8 cellular contexts compared by ENCODE assay signal in genomic region chr19:2061936-2062729, GRCh38. TPM values are rescaled to one million over a fixed set of nuclear protein-coding genes. Genes with fewer than 3 reads are reported as not detected.
DNase-seq lines count a peak whose midpoint lies in the region; ATAC-seq and TF ChIP-seq lines count a peak whose summit lies in the region.

No MANE protein-coding gene starts in this region.

- TSS peak; percentile 45 for BruUV-seq in PC-3 (replicated peaks; lab: Mats Ljungman, UMichigan)

- H3K79me2 ChIP-seq in SK-N-SH (ENCODE audit: insufficient read depth) (no peaks in the 10 kb centered on the region; the same call in 1 of the 2 replicates), PC-3 (ENCODE audit: low read length) (no peaks in the 10 kb centered on the region)

- H3K4me1 ChIP-seq in SK-N-SH (ENCODE audit: control insufficient read depth in 1 of 2, insufficient read depth in 2 of 2, low read depth in 1 of 2, low read length in 1 of 2) (peaks cover 25 to 40% of the 10 kb centered on the region in 2 experiments; a peak in 3 of 4 replicates), PC-3 (ENCODE audit: insufficient read depth, low read length) (peaks cover 31% of the 10 kb centered on the region), ovary (ENCODE audit: insufficient read depth) (peaks cover 13% of the 10 kb centered on the region)

- H3K27ac ChIP-seq in SK-N-SH (ENCODE audit: low read depth in 2 of 2, low read length in 1 of 2) (peak overlapping the region; percentile 91 to 97; a peak in 3 of 4 replicates), PC-3 (ENCODE audit: low read length) (peak overlapping the region; percentile 98), epithelial cell of prostate (peak overlapping the region; percentile 98), ovary (peak overlapping the region; percentile 63 to 100)

- H3K9me2 ChIP-seq in SK-N-SH (no peaks in the 10 kb centered on the region), PC-3 (replicated peaks; ENCODE audit: low read length) (no peaks in the 10 kb centered on the region)

- H4K20me1 ChIP-seq in SK-N-SH (ENCODE audit: insufficient read depth), result no peaks in the 10 kb centered on the region
- H4K20me1 ChIP-seq in PC-3 (ENCODE audit: low read length), result no peaks in the 10 kb centered on the region

- no peaks in the 10 kb centered on the region for H3K9me3 ChIP-seq in SK-N-SH
- no peaks in the 10 kb centered on the region for H3K9me3 ChIP-seq in PC-3 (ENCODE audit: low read length)
- H3K9me3 ChIP-seq in ovary, result no peaks in the 10 kb centered on the region

- intact Hi-C loops in PC-3 (cut with micrococcal nuclease), result no loop called here
- intact Hi-C loops in ovary (cut with DNase I), result loop anchor here in 1 of 4 donors (10.0 kb wide), 1 partner anchor 127 kb away; no protein-coding TSS in a partner anchor

- 31% methylated on average over 7 of the region's 24 CpGs for WGBS in SK-N-SH (ENCODE audit: low lambda C conversion rate)
- WGBS in ovary, 3 donors, result 25 to 34% (median 28%) methylated on average over 24 of the region's 24 CpGs

- TF ChIP-seq RAD21 in SK-N-SH (IDR thresholded peaks at IDR 0.05; ENCODE audit: low read length), result no peak

- peak overlapping the region; percentile 97 for H3K4me2 ChIP-seq in SK-N-SH
- H3K4me2 ChIP-seq in PC-3 (ENCODE audit: low read length), result peak overlapping the region; percentile 98

- H3F3A ChIP-seq in SK-N-SH (replicated peaks; ENCODE audit: insufficient read depth) (peaks cover 11% of the 10 kb centered on the region), PC-3 (ENCODE audit: low read length, unreplicated experiment) (no peaks in the 10 kb centered on the region)

- H3K36me3 ChIP-seq in SK-N-SH (replicated peaks in 1 of 2; ENCODE audit: control insufficient read depth in 1 of 2, insufficient read depth in 2 of 2, low read length in 1 of 2), result no peaks in the 10 kb centered on the region
- H3K36me3 ChIP-seq in PC-3 (ENCODE audit: low read depth, low read length), result no peaks in the 10 kb centered on the region
- no peaks in the 10 kb centered on the region for H3K36me3 ChIP-seq in ovary

- CTCF ChIA-PET in SK-N-SH (lab: Yijun Ruan, JAX) (interaction anchor here (0.6 to 2.0 kb wide), 7 partner anchors 8 to 132 kb away, joined by 3 to 9 read pairs (median 3); partner anchors contain the start of gene MKNK2), PC-3 (lab: Charles Lee) (no interaction called here)

- H3K27me3 ChIP-seq in SK-N-SH (ENCODE audit: insufficient read depth) (no peaks in the 10 kb centered on the region), PC-3 (ENCODE audit: low read length) (no peaks in the 10 kb centered on the region), ovary (no peaks in the 10 kb centered on the region)

- peak overlapping the region; percentile 92 for H3K9ac ChIP-seq in SK-N-SH
- H3K9ac ChIP-seq in PC-3 (ENCODE audit: low read length), result peak overlapping the region; percentile 89

- H3K4me3 ChIP-seq in SK-N-SH (ENCODE audit: low read depth in 2 of 2, low read length in 1 of 2) (peak overlapping the region; percentile 53 to 75), PC-3 (ENCODE audit: low read length) (peak overlapping the region; percentile 78), ovary (peak overlapping the region; percentile 50)

- no peak for TF ChIP-seq CTCF in SK-N-SH (IDR thresholded peaks at IDR 0.05)
- no peak for TF ChIP-seq CTCF in PC-3 (conservative IDR thresholded peaks at IDR 0.05; ENCODE audit: low read depth, low read length)
- peak in 1 of 3 donors; percentile 15 for TF ChIP-seq CTCF in ovary (IDR thresholded peaks at IDR 0.05)

- ATAC-seq in SK-N-SH treated with all-trans-retinoic acid at 6 μM for 48 hours (no peak), PC-3 (peak; percentile 0; the same call in 1 of the 2 replicates), GM19452 (IDR thresholded peaks at IDR 0.05; ENCODE audit: unreplicated experiment) (no peak), GM21786 (IDR thresholded peaks at IDR 0.05; ENCODE audit: unreplicated experiment) (no peak), left lobe of liver (no peak)

- H2AFZ ChIP-seq in SK-N-SH (ENCODE audit: low read depth) (peak overlapping the region; percentile 78), PC-3 (ENCODE audit: low read length) (peak overlapping the region; percentile 77)

- TF ChIP-seq EP300 in SK-N-SH (IDR thresholded peaks at IDR 0.05; ENCODE audit: borderline replicate concordance in 1 of 2, low read depth in 1 of 2, low read length in 1 of 2) (no peak), ovary (IDR thresholded peaks at IDR 0.05) (no peak)

- DNase-seq in SK-N-SH (no peak), PC-3 (no peak), epithelial cell of prostate (ENCODE audit: low read depth, low spot score) (no peak), ovary (peak in 4 of 5 donors; percentile 50 to 72 (median 64)), left lobe of liver (ENCODE audit: low spot score) (no peak)

- no peak for TF ChIP-seq POLR2A in ovary (IDR thresholded peaks at IDR 0.05)

- POLR2A ChIA-PET in SK-N-SH (lab: Yijun Ruan, JAX), result interaction anchor here (3.1 kb wide), 1 partner anchor 10 kb away, joined by 13 read pairs; the partner anchor contains the start of gene MKNK2
- POLR2A ChIA-PET in PC-3 (lab: Charles Lee; ENCODE audit: unreplicated experiment), result no interaction called here

TF ChIP-seq in SK-N-SH, 30 proteins besides CTCF, POLR2A, EP300 and RAD21 (continues in another document):
- TF ChIP-seq TAF1 (IDR thresholded peaks at IDR 0.05; ENCODE audit: borderline replicate concordance, low read depth, low read length) (no peak), IRF3 (IDR thresholded peaks at IDR 0.05; ENCODE audit: low read depth, low read length) (no peak), FOSL2 (IDR thresholded peaks at IDR 0.05; ENCODE audit: borderline replicate concordance, low read depth) (no peak), TEAD4 (IDR thresholded peaks at IDR 0.05; ENCODE audit: borderline replicate concordance, insufficient read depth) (no peak)

TF ChIP-seq in SK-N-SH treated with all-trans-retinoic acid at 6 μM for 48 hours, 23 proteins besides CTCF, POLR2A, EP300 and RAD21 (continues in another document):
- no peak for TF ChIP-seq ZNF70 (CRISPR knock-in tag; IDR thresholded peaks at IDR 0.05)
- no peak for TF ChIP-seq ZC3H10 (CRISPR knock-in tag; IDR thresholded peaks at IDR 0.05)
- no peak for TF ChIP-seq ZFP3 (CRISPR knock-in tag; IDR thresholded peaks at IDR 0.05)
- TF ChIP-seq GLIS3 (CRISPR knock-in tag; IDR thresholded peaks at IDR 0.05), result no peak
- TF ChIP-seq TCF4 (CRISPR knock-in tag; IDR thresholded peaks at IDR 0.05; ENCODE audit: borderline replicate concordance), result no peak
- no peak for TF ChIP-seq TOX (CRISPR knock-in tag; IDR thresholded peaks at IDR 0.05; ENCODE audit: borderline replicate concordance)
- TF ChIP-seq ISL1 (CRISPR knock-in tag; IDR thresholded peaks at IDR 0.05), result no peak
- no peak for TF ChIP-seq BACH2 (CRISPR knock-in tag; IDR thresholded peaks at IDR 0.05; ENCODE audit: borderline replicate concordance)
- no peak for TF ChIP-seq ZNF8 (CRISPR knock-in tag; IDR thresholded peaks at IDR 0.05)
- TF ChIP-seq PATZ1 (CRISPR knock-in tag; IDR thresholded peaks at IDR 0.05; ENCODE audit: borderline replicate concordance), result no peak
- no peak for TF ChIP-seq OSR1 (CRISPR knock-in tag; IDR thresholded peaks at IDR 0.05)
- TF ChIP-seq ARNTL (CRISPR knock-in tag; IDR thresholded peaks at IDR 0.05; ENCODE audit: borderline replicate concordance, low read depth), result no peak

RNA-seq across cellular contexts. Expression of gene MKNK2, which starts 11.1 kb away (rescaled TPM):
- polyA plus RNA-seq in SK-N-SH (2012; rRNA removed) (58.9 and 65.4 TPM in 2 replicates), ovary (10 to 100 TPM; 22.1 to 69.5 TPM)
- polyA plus RNA-seq in SK-N-SH (2012; cell fraction: cytosol; rRNA removed), result 32.5 and 45.8 TPM in 2 replicates
- 109 and 141 TPM in 2 replicates for polyA plus RNA-seq in SK-N-SH (2012; cell fraction: nucleus; rRNA removed)
- total RNA-seq in PC-3 (2014; rRNA removed) (95.4 and 96.8 TPM in 2 replicates), ovary (100 to 1,000 TPM in 5 of 7 donors, 10 to 100 TPM in 2; 58.3 to 186 (median 122) TPM), left lobe of liver (149 TPM)

RNA-seq across cellular contexts. Expression of gene MOB3A, which starts 34.0 kb away (rescaled TPM):
- polyA plus RNA-seq in SK-N-SH (2012; rRNA removed), result 21.4 and 24.1 TPM in 2 replicates
- 10.3 and 14.6 TPM in 2 replicates for polyA plus RNA-seq in SK-N-SH (2012; cell fraction: cytosol; rRNA removed)
- 18.1 and 18.8 TPM in 2 replicates for polyA plus RNA-seq in SK-N-SH (2012; cell fraction: nucleus; rRNA removed)
- 15.1 and 24.8 TPM in 2 replicates for total RNA-seq in PC-3 (2014; rRNA removed)
- total RNA-seq in ovary, result 10 to 100 TPM; 16.6 to 61.5 (median 47.8) TPM
- polyA plus RNA-seq in ovary, result 10 to 100 TPM; 21.1 to 22.5 TPM
- total RNA-seq in left lobe of liver, result 11.2 TPM

RNA-seq across cellular contexts. Expression of gene IZUMO4, which starts 34.6 kb away (rescaled TPM):
- 4.6 and 10.3 TPM in 2 replicates for polyA plus RNA-seq in SK-N-SH (2012; rRNA removed)
- polyA plus RNA-seq in SK-N-SH (2012; cell fraction: cytosol; rRNA removed), result 1.0 and 1.1 TPM in 2 replicates
- 72.7 and 86.9 TPM in 2 replicates for polyA plus RNA-seq in SK-N-SH (2012; cell fraction: nucleus; rRNA removed)
- total RNA-seq in PC-3 (2014; rRNA removed), result 1.0 and 3.6 TPM in 2 replicates
- 10 to 100 TPM in 5 of 7 donors, 1 to 10 TPM in 2; 4.5 to 24.5 (median 10.7) TPM for total RNA-seq in ovary
- polyA plus RNA-seq in ovary, result 10 to 100 TPM in 1 of 2 donors, 1 to 10 TPM in 1; 1.8 to 31.7 TPM
- total RNA-seq in left lobe of liver, result 5.2 TPM

RNA-seq across cellular contexts. Expression of gene BTBD2, which starts 46.6 kb away (rescaled TPM):
- polyA plus RNA-seq in SK-N-SH (2012; rRNA removed) (54.4 and 66.8 TPM in 2 replicates), ovary (10 to 100 TPM; 14.4 to 65.7 TPM)
- polyA plus RNA-seq in SK-N-SH (2012; cell fraction: cytosol; rRNA removed), result 21.2 and 45.9 TPM in 2 replicates
- polyA plus RNA-seq in SK-N-SH (2012; cell fraction: nucleus; rRNA removed), result 64.3 and 71.6 TPM in 2 replicates
- total RNA-seq in PC-3 (2014; rRNA removed) (72.0 and 94.0 TPM in 2 replicates), ovary (100 to 1,000 TPM in 1 of 7 donors, 10 to 100 TPM in 6; 47.8 to 131 (median 90.2) TPM), left lobe of liver (25.9 TPM)

Comparison
In these comparisons a context has a peak if more than half of its experiments do, and no peak if none do; other contexts are left out.
1. DNase-seq: peak in ovary (4 of 5); none in SK-N-SH (single experiment), PC-3 (single experiment), epithelial cell of prostate (single experiment) and left lobe of liver (single experiment).
2. Peak in every context shown above with its lines, with median percentiles within 50 percentile points of each other: H3K27ac ChIP-seq and H3K4me3 ChIP-seq.